Comparison of ENCODE assay signal across 15 cellular contexts in the genomic region with DNA sequence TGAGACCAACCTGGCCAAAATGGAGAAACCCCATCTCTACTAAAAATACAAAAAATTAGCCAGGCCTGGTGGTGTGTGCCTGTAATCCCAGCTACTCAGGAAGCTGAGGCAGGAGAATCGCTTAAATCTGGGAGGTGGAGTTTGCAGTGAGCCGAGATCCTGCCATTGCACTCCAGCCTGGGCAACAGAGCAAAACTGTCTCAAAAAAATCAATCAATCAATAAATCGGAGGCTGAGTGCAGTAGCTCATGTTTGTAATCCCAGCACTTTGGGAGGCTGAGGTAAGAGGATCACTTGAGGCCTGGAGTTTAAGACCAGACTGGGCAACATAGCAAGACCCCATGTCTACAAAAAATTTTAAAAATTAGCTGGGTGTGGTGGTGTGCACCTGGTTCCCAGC. TPM values are rescaled to one million over a fixed set of nuclear protein-coding genes. Genes with fewer than 3 reads are reported as not detected.
"Had no signal": no experiment of that assay in that cellular context is flagged by ENCODE, and none has a peak within 500 bp of the region (broad histone marks: within the 10 kb centered on the region; RNA-seq: fewer than 3 reads in every experiment).

No MANE protein-coding gene starts in this region.

RNA-seq across cellular contexts. Expression of gene MOBP, which starts 52.2 kb away (rescaled TPM):
- total RNA-seq: activated CD4-positive, alpha-beta T cell treated with anti-CD3 and anti-CD28 coated beads for 36 hours; activated CD8-positive, alpha-beta memory T cell treated with anti-CD3 and anti-CD28 coated beads for 36 hours; chondrocyte; esophagus mucosa; liver; mammary epithelial cell; mesothelial cell of epicardium; progenitor cell of endocrine pancreas; renal cortical epithelial cell; right lobe of liver; skeletal muscle tissue; thyroid gland; vagina had no signal
- polyA plus RNA-seq: keratinocyte, liver, mammary epithelial cell, neural cell had no signal
